Comparison of ENCODE assay signal across 23 cellular contexts in the genomic region with DNA sequence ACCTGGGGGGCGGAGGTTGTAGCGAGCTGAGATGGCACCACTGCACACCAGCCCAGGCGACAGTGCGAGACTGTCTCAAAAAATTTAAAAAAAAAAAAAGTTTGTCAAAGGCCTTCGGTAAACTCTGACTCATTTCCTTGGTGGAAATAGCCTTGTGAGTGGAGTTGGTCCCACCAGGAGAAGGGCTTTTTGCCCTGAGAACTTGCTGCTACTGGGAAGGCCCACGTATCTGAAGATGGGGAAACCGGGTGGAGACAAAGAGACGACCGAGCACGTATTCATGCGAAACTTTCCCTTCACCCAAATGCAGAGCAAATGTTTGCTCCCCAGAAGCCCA. TPM values are rescaled to one million over a fixed set of nuclear protein-coding genes. Genes with fewer than 3 reads are reported as not detected.
DNase-seq lines count a peak whose midpoint lies in the region; ATAC-seq and TF ChIP-seq lines count a peak whose summit lies in the region.
"Had no signal": no experiment of that assay in that cellular context is flagged by ENCODE, and none has a peak within 500 bp of the region (broad histone marks: within the 10 kb centered on the region; RNA-seq: fewer than 3 reads in every experiment).

No MANE protein-coding gene starts in this region.

- H3K4me1 ChIP-seq in Caco-2 (peaks cover 89% of the 10 kb centered on the region), adipocyte (ENCODE audit: control insufficient read depth, insufficient read depth, low read length) (peaks cover 64% of the 10 kb centered on the region), esophagus squamous epithelium (peaks cover 20 to 91% (median 59%) of the 10 kb centered on the region in 3 donors), sigmoid colon (peaks cover 0 to 38% (median 25%) of the 10 kb centered on the region in 4 donors)

- H3K9me3 Mint-ChIP-seq in Caco-2 (ENCODE audit: unreplicated experiment), result no peaks in the 10 kb centered on the region
- H3K9me3 Mint-ChIP-seq in activated CD8-positive, alpha-beta T cell treated with anti-CD3 and anti-CD28 coated beads for 36 hours, result no peaks in the 10 kb centered on the region
- H3K9me3 Mint-ChIP-seq: activated CD4-positive, alpha-beta T cell treated with anti-CD3 and anti-CD28 coated beads, Interleukin-2, amount 10 ng/mL, durations not matched to agents 7 days and 5 days had no signal

- H3K4me3 ChIP-seq in Caco-2 (ENCODE audit: low read depth, low read length) (no peak overlapping the region), adipocyte (ENCODE audit: low read length) (no peak overlapping the region), esophagus squamous epithelium (no peak overlapping the region), sigmoid colon (no peak overlapping the region)
- H3K4me3 ChIP-seq: coronary artery, lung, SK-N-MC, upper lobe of right lung had no signal

- 70 to 84% methylated on average over 11 of the region's 11 CpGs for WGBS in esophagus squamous epithelium, 2 donors
- 93 to 94% methylated on average over 11 of the region's 11 CpGs for WGBS in sigmoid colon, 2 donors

- intact Hi-C loops in Caco-2 (cut with micrococcal nuclease; ENCODE audit: unreplicated experiment), result no loop called here
- intact Hi-C loops in esophagus squamous epithelium (cut with DNase I), result no loop called here
- intact Hi-C loops in sigmoid colon (cut with DNase I), result loop anchor here (10.0 kb wide), 1 partner anchor 50 kb away; a partner anchor contains a TSS
- intact Hi-C loops in activated CD8-positive, alpha-beta T cell treated with anti-CD3 and anti-CD28 coated beads for 36 hours (cut with micrococcal nuclease), result no loop called here

- no peak for ATAC-seq in left lobe of liver
- no peak for ATAC-seq in HG02610 (IDR thresholded peaks at IDR 0.05; ENCODE audit: unreplicated experiment)
- ATAC-seq in HG02588 (IDR thresholded peaks at IDR 0.05; ENCODE audit: unreplicated experiment), result no peak
- ATAC-seq in activated CD8-positive, alpha-beta T cell treated with anti-CD3 and anti-CD28 coated beads for 36 hours, result no peak
- ATAC-seq: Panc1 had no signal

- no peak for TF ChIP-seq EP300 in sigmoid colon (IDR thresholded peaks at IDR 0.05)

- POLR2A ChIA-PET in Caco-2 (lab: Charles Lee), result no interaction called here
- POLR2A ChIA-PET in activated CD8-positive, alpha-beta T cell treated with anti-CD3 and anti-CD28 coated beads for 36 hours (lab: Charles Lee), result interaction anchor here (0.6 to 0.7 kb wide), 2 partner anchors 19 to 219 kb away, joined by 3 read pairs; no protein-coding TSS in a partner anchor

- H3K36me3 Mint-ChIP-seq in Caco-2 (ENCODE audit: insufficient read depth, unreplicated experiment), result peaks cover 62% of the 10 kb centered on the region
- H3K36me3 Mint-ChIP-seq in activated CD8-positive, alpha-beta T cell treated with anti-CD3 and anti-CD28 coated beads for 36 hours (ENCODE audit: low read depth), result no peaks in the 10 kb centered on the region

- CTCF ChIA-PET in Caco-2 (lab: Charles Lee), result no interaction called here
- CTCF ChIA-PET in activated CD8-positive, alpha-beta T cell treated with anti-CD3 and anti-CD28 coated beads for 36 hours (lab: Charles Lee), result interaction anchor here (0.8 kb wide), 1 partner anchor 327 kb away, joined by 3 read pairs; no protein-coding TSS in a partner anchor

- no peak for TF ChIP-seq POLR2A in esophagus squamous epithelium (IDR thresholded peaks at IDR 0.05)
- no peak for TF ChIP-seq POLR2A in sigmoid colon (IDR thresholded peaks at IDR 0.05)

- BruUV-seq in Caco-2 (replicated peaks; lab: Mats Ljungman, UMichigan), result no TSS peak

- no peak for TF ChIP-seq CTCF in Caco-2 (IDR thresholded peaks at IDR 0.05; ENCODE audit: insufficient read depth in 1 of 2, low read depth in 1 of 2, low read length in 1 of 2, severe bottlenecking in 1 of 2, unreplicated experiment in 1 of 2)
- no peak for TF ChIP-seq CTCF in esophagus squamous epithelium (IDR thresholded peaks at IDR 0.05)
- no peak for TF ChIP-seq CTCF in sigmoid colon (IDR thresholded peaks at IDR 0.05)
- no peak for TF ChIP-seq CTCF in activated CD8-positive, alpha-beta T cell treated with anti-CD3 and anti-CD28 coated beads for 36 hours (IDR thresholded peaks at IDR 0.05)

- H3K36me3 ChIP-seq in Caco-2 (ENCODE audit: control insufficient read depth, insufficient read depth, low read length), result no peaks in the 10 kb centered on the region
- H3K36me3 ChIP-seq in adipocyte (ENCODE audit: control insufficient read depth, insufficient read depth, low read length, severe bottlenecking), result peaks cover 21% of the 10 kb centered on the region
- H3K36me3 ChIP-seq in esophagus squamous epithelium, result peaks cover 0 to 6% (median 0%) of the 10 kb centered on the region in 3 donors
- H3K36me3 ChIP-seq in sigmoid colon, result peaks cover 0 to 11% (median 0%) of the 10 kb centered on the region in 4 donors
- H3K36me3 ChIP-seq: upper lobe of right lung had no signal

- H3K9me3 ChIP-seq in Caco-2 (no peaks in the 10 kb centered on the region), adipocyte (ENCODE audit: control insufficient read depth, low read length) (no peaks in the 10 kb centered on the region), esophagus squamous epithelium (no peaks in the 10 kb centered on the region), sigmoid colon (no peaks in the 10 kb centered on the region)
- H3K9me3 ChIP-seq: upper lobe of right lung had no signal

- peak overlapping the region; percentile 88 for H3K27ac Mint-ChIP-seq in Caco-2 (ENCODE audit: unreplicated experiment)
- H3K27ac Mint-ChIP-seq in activated CD8-positive, alpha-beta T cell treated with anti-CD3 and anti-CD28 coated beads for 36 hours, result no peak overlapping the region
- H3K27ac Mint-ChIP-seq: activated CD4-positive, alpha-beta T cell treated with anti-CD3 and anti-CD28 coated beads, Interleukin-2, amount 10 ng/mL, durations not matched to agents 7 days and 5 days; activated naive CD8-positive, alpha-beta T cell had no signal

- peak overlapping the region; percentile 27 for H3K9ac ChIP-seq in adipocyte (ENCODE audit: low read length)

- H3K27me3 Mint-ChIP-seq in Caco-2 (ENCODE audit: insufficient read depth, unreplicated experiment), result no peaks in the 10 kb centered on the region
- no peaks in the 10 kb centered on the region for H3K27me3 Mint-ChIP-seq in activated CD8-positive, alpha-beta T cell treated with anti-CD3 and anti-CD28 coated beads for 36 hours
- H3K27me3 Mint-ChIP-seq: activated CD4-positive, alpha-beta T cell treated with anti-CD3 and anti-CD28 coated beads, Interleukin-2, amount 10 ng/mL, durations not matched to agents 7 days and 5 days; activated naive CD8-positive, alpha-beta T cell had no signal

- H3K27ac ChIP-seq in esophagus squamous epithelium (peak overlapping the region in 3 of 4 donors; percentile 64 to 83 (median 80)), sigmoid colon (no peak overlapping the region)
- H3K27ac ChIP-seq: SK-N-MC, WERI-Rb-1 had no signal

- H3K4me1 Mint-ChIP-seq in Caco-2 (ENCODE audit: low read depth, unreplicated experiment), result peaks cover 66% of the 10 kb centered on the region
- no peaks in the 10 kb centered on the region for H3K4me1 Mint-ChIP-seq in activated CD8-positive, alpha-beta T cell treated with anti-CD3 and anti-CD28 coated beads for 36 hours (ENCODE audit: low read depth)
- H3K4me1 Mint-ChIP-seq: activated CD4-positive, alpha-beta T cell treated with anti-CD3 and anti-CD28 coated beads, Interleukin-2, amount 10 ng/mL, durations not matched to agents 7 days and 5 days had no signal

- H3K27me3 ChIP-seq in Caco-2 (replicated peaks; ENCODE audit: control insufficient read depth, insufficient read depth, low read length) (no peaks in the 10 kb centered on the region), adipocyte (replicated peaks; ENCODE audit: control insufficient read depth, insufficient read depth, low read length) (no peaks in the 10 kb centered on the region), esophagus squamous epithelium (no peaks in the 10 kb centered on the region), sigmoid colon (no peaks in the 10 kb centered on the region)
- H3K27me3 ChIP-seq: upper lobe of right lung had no signal

- DNase-seq in Caco-2, result no peak
- DNase-seq in adipocyte (ENCODE audit: low read depth), result no peak
- no peak for DNase-seq in esophagus squamous epithelium (lab: John Stamatoyannopoulos, UW)
- peak; percentile 30 for DNase-seq in sigmoid colon
- no peak for DNase-seq in left lobe of liver (ENCODE audit: low spot score)
- DNase-seq in activated CD8-positive, alpha-beta T cell treated with anti-CD3 and anti-CD28 coated beads for 36 hours, result no peak
- DNase-seq: activated CD4-positive, alpha-beta T cell treated with anti-CD3 and anti-CD28 coated beads, Interleukin-2, amount 10 ng/mL, durations not matched to agents 7 days and 5 days; C1 segment of cervical spinal cord; NCI-H1417 treated with DMSO at 0.1 percent for 48 hours; NCI-H2107; NK-92 treated with Interleukin-12 subunit alpha and Interleukin-12 subunit beta, amount 100 ng/mL, for 24 hours; stimulated activated CD4-positive, alpha-beta T cell treated with anti-CD3 and anti-CD28 coated beads, Interleukin-4, amount 100 ng/mL, for 24 hours; stimulated activated naive CD4-positive, alpha-beta T cell treated with Interleukin-2 at 50 U/mL for 16 hours; T-helper 2 cell; upper lobe of right lung; WERI-Rb-1 had no signal

- H3K4me3 Mint-ChIP-seq in Caco-2 (ENCODE audit: unreplicated experiment), result no peak overlapping the region
- no peak overlapping the region for H3K4me3 Mint-ChIP-seq in activated CD8-positive, alpha-beta T cell treated with anti-CD3 and anti-CD28 coated beads for 36 hours
- H3K4me3 Mint-ChIP-seq: activated CD4-positive, alpha-beta T cell treated with anti-CD3 and anti-CD28 coated beads, Interleukin-2, amount 10 ng/mL, durations not matched to agents 7 days and 5 days; activated naive CD8-positive, alpha-beta T cell had no signal

RNA-seq across cellular contexts. Expression of a gene that starts 51.7 kb away (rescaled TPM):
- total RNA-seq in Caco-2 (2022), result 44.9 and 45.5 TPM in 2 replicates
- total RNA-seq in esophagus squamous epithelium, result 10 to 100 TPM; 26.6 to 42.6 (median 37.6) TPM
- 10 to 100 TPM in 2 of 4 donors, 1 to 10 TPM in 2; 8.1 to 16.9 (median 10.7) TPM for total RNA-seq in sigmoid colon
- polyA plus RNA-seq in sigmoid colon, result 10 to 100 TPM; 12.0 to 18.7 (median 13.9) TPM
- total RNA-seq in left lobe of liver, result 16.9 TPM
- total RNA-seq in activated CD8-positive, alpha-beta T cell treated with anti-CD3 and anti-CD28 coated beads for 36 hours, result under 1 TPM; 0.16 to 0.34 TPM

Comparison
In these comparisons a context has a peak if more than half of its experiments do, and no peak if none do; other contexts are left out.
1. H3K27ac ChIP-seq: peak in esophagus squamous epithelium (3 of 4); none in sigmoid colon (0 of 4).
2. RNA of a gene that starts 51.7 kb away (total RNA-seq): 44.9 to 45.5 TPM in Caco-2, 26.6 to 42.6 TPM in esophagus squamous epithelium, 16.9 TPM in left lobe of liver (single experiment) and 8.1 to 16.9 TPM in sigmoid colon; 0.16 to 0.34 TPM in activated CD8-positive, alpha-beta T cell treated with anti-CD3 and anti-CD28 coated beads for 36 hours; every median in the first group is over 4 times any median in the second.